1 cellular context compared by ENCODE assay signal in genomic region chr20:51760905-51761544, GRCh38.
TF ChIP-seq lines count a peak whose summit lies in the region.

No MANE protein-coding gene starts in this region.

TF ChIP-seq in GM12878, 131 proteins besides CTCF, POLR2A, EP300 and RAD21 (continued from another document):
- TF ChIP-seq ZBTB40 (IDR thresholded peaks at IDR 0.05; ENCODE audit: borderline replicate concordance): no peak
TF ChIP-seq in GM12878: peak in this region for 2.
